In the genomic region with DNA sequence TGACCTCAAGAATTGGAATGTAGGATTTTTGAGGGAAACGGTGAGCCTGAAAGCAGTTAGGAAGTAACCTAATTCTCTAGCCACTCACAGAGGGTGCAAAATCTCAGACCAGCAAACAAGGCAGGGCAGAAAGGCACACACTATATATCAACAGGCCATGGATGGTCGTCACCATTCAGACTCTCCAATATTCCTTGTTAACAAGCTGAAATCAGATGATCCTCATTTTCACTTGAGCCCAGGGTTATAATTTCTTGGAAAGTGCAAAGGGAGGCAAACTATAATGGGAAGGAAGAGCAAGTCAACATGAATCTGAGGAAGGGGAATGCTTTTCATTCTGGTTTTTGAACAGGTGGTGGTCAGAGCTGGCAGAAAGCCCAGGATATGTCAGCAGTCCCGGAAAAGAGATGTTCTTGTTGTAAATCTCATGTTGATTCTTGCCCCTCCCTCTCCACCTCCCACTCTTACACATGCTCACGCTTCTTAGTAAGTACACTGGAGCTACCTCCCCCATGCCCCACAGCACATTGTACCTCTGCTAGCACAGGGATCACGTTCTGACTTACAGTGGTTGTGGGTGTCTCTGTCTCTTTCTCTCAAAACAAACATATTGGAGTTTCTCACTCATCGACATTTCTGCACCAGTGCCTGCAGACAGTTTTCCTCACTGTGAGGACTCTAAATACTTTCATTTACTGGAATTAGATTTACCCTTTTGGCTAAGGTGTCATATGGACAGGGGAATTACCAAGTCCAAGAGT, we compare ENCODE assay signal across 8 cellular contexts.
DNase-seq lines count a peak whose midpoint lies in the region; ATAC-seq and TF ChIP-seq lines count a peak whose summit lies in the region.

No MANE protein-coding gene starts in this region.

- no peak overlapping the region for H3K27ac ChIP-seq in WERI-Rb-1

- peak; percentile 42 for DNase-seq in GM13977 (ENCODE audit: low spot score)
- peak; percentile 86 for DNase-seq in NCI-H146 treated with DMSO at 0.1 percent for 48 hours (lab: John Stamatoyannopoulos, UW; ENCODE audit: unreplicated experiment)
- peak; percentile 46 for DNase-seq in WERI-Rb-1
- DNase-seq in fibroblast of villous mesenchyme (ENCODE audit: low read depth), result peak; percentile 61
- DNase-seq in stimulated activated CD4-positive, alpha-beta T cell treated with anti-CD3 and anti-CD28 coated beads, Interleukin-1b, Interleukin-23, amount 100 ng/mL, for 24 hours (ENCODE audit: low read depth in 4 of 4, low spot score in 1 of 4), result peak; percentile 9 to 31 (median 14)
- DNase-seq in NCI-H2196 treated with DMSO at 0.1 percent for 48 hours (lab: John Stamatoyannopoulos, UW; ENCODE audit: unreplicated experiment), result no peak

- in situ Hi-C loops in GM13977 (cut with MboI; ENCODE audit: low pct_unique_long_range_greater_than_20kb, low sequenced_read_pairs, unreplicated experiment), result no loop called here

- H3K9me3 ChIP-seq in WERI-Rb-1 (ENCODE audit: severe bottlenecking), result no peaks in the 10 kb centered on the region

- peak; percentile 63 for ATAC-seq in HG02759 (IDR thresholded peaks at IDR 0.05; ENCODE audit: unreplicated experiment)
- no peak for ATAC-seq in GM19328 (IDR thresholded peaks at IDR 0.05; ENCODE audit: unreplicated experiment)

- TF ChIP-seq CTCF in GM13977 (IDR thresholded peaks at IDR 0.05; ENCODE audit: extremely low read depth, insufficient read depth, missing control alignments), result no peak
- TF ChIP-seq CTCF in WERI-Rb-1 (IDR thresholded peaks at IDR 0.05; ENCODE audit: low read depth, low read length), result no peak
- TF ChIP-seq CTCF in fibroblast of villous mesenchyme (IDR thresholded peaks at IDR 0.05; ENCODE audit: insufficient read depth, low read depth, low read length), result no peak

- H3K4me3 ChIP-seq in WERI-Rb-1 (ENCODE audit: low read depth, low read length) (no peak overlapping the region), fibroblast of villous mesenchyme (ENCODE audit: low read depth, low read length) (no peak overlapping the region)

- H3K36me3 ChIP-seq in WERI-Rb-1, result no peaks in the 10 kb centered on the region

- no peaks in the 10 kb centered on the region for H3K27me3 ChIP-seq in WERI-Rb-1 (ENCODE audit: insufficient read depth, low read depth, severe bottlenecking)
